8 cellular contexts compared by ENCODE assay signal in the genomic region with DNA sequence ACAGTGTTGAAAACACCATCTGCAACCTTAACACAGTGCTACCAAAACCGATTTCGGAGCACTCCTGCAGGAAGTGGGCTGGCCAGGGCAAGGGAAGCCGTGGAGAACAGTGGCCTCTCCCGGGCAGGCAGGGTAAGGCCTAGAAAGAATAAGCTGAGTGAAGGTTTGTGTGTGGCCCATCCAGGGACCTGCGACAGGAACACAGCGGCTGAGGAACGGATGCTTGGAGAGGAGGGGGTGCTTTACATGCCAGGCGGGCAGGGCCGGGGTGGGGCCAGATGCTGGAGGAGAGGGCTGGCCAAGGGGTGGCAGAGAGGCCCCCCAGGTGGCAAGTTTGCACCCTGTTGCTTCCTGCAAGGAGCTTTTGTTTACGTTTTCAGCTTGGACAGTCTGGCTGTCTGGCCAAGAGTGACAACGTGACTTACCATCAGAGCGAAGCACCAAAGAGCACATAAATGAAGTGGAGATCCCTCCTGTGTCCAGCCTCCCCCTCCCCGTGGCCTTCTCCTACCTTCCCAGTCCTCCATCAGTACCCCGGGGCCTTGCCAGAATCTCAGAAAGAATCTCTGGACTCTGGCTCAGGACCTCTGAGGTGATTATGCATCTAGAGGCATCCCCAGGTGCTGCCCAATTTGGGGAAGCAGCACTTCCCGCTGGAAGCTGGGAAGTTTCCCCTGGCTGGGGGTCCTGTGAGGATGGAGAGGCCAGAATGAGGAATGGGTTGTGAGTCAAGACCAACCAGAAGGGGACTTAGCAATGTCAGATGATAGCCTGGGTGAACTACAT.
DNase-seq lines count a peak whose midpoint lies in the region; ATAC-seq, FAIRE-seq and TF ChIP-seq lines count a peak whose summit lies in the region.

No MANE protein-coding gene starts in this region.

- CTCF ChIA-PET in GM12878 (lab: Yijun Ruan, JAX) = interaction anchor here (0.6 to 1.2 kb wide), 6 partner anchors 11 to 329 kb away, joined by 3 to 6 read pairs (median 4); no protein-coding TSS in a partner anchor

- RAD21 ChIA-PET in GM12878 (lab: Charles Lee; ENCODE audit: unreplicated experiment) = interaction anchor here (0.9 to 1.2 kb wide), 6 partner anchors 10 to 332 kb away, joined by 3 to 5 read pairs (median 4); no protein-coding TSS in a partner anchor

- H3K4me1 ChIP-seq in GM12878 (ENCODE audit: control insufficient read depth, insufficient read depth, low read length) = peaks cover 14% of the 10 kb centered on the region
- H3K4me1 ChIP-seq in iPS-18a (ENCODE audit: control insufficient read depth, low read depth, low read length) = peaks cover 37% of the 10 kb centered on the region

- DNase-seq in NCI-H128 (lab: John Stamatoyannopoulos, UW; ENCODE audit: unreplicated experiment) (peak; percentile 49), T-helper 9 cell (peak; percentile 53), GM12878 (ENCODE audit: low read depth, low spot score) (no peak), skeletal muscle cell (ENCODE audit: low read depth) (no peak), amniotic stem cell (lab: John Stamatoyannopoulos, UW) (no peak)

- no peaks in the 10 kb centered on the region for H3K27me3 ChIP-seq in GM12878 (replicated peaks in 1 of 2; ENCODE audit: control insufficient read depth in 2 of 2, insufficient read depth in 2 of 2, low read length in 1 of 2)
- H3K27me3 ChIP-seq in iPS-18a (ENCODE audit: control insufficient read depth, insufficient read depth, low read length) = no peaks in the 10 kb centered on the region

- in situ Hi-C loops in GM12878 (cut with MboI) = no loop called here

- intact Hi-C loops in GM12878 (cut with micrococcal nuclease; ENCODE audit: unreplicated experiment) = no loop called here

- no peaks in the 10 kb centered on the region for H4K20me1 ChIP-seq in GM12878 (ENCODE audit: control insufficient read depth, insufficient read depth)

- ATAC-seq in HG02588 (IDR thresholded peaks at IDR 0.05; ENCODE audit: unreplicated experiment) (peak; percentile 33), GM12878 (peak; percentile 73)

- FAIRE-seq in G401.6 (lab: Jason Lieb, UNC) = peak; percentile 79
- no peak for FAIRE-seq in GM12878 (lab: Jason Lieb, UNC)

- no peaks in the 10 kb centered on the region for H3K36me3 ChIP-seq in GM12878 (ENCODE audit: control insufficient read depth in 2 of 2, insufficient read depth in 2 of 2, low read length in 1 of 2)
- no peaks in the 10 kb centered on the region for H3K36me3 ChIP-seq in iPS-18a (ENCODE audit: control insufficient read depth, low read depth, low read length)

- H3K4me2 ChIP-seq in GM12878 (ENCODE audit: control insufficient read depth, insufficient read depth) = peak overlapping the region; percentile 92

- 31% methylated on average over 13 of the region's 15 CpGs for WGBS in GM12878 (ENCODE audit: insufficient coverage, insufficient replicate concordance, low lambda C conversion rate, missing lambda C conversion rate)

- H3K79me2 ChIP-seq in GM12878 (ENCODE audit: control insufficient read depth, insufficient read depth, low read length) = no peaks in the 10 kb centered on the region

- TF ChIP-seq POLR2A in GM12878 (IDR thresholded peaks at IDR 0.05; ENCODE audit: low read depth, low read length) = no peak

- TF ChIP-seq RAD21 in GM12878 (IDR thresholded peaks at IDR 0.05; ENCODE audit: insufficient read depth, low read depth, low read length) = peak; percentile 68

- H2AFZ ChIP-seq in GM12878 (ENCODE audit: control insufficient read depth, low read depth, low read length) = peak overlapping the region; percentile 83

- H3K27ac ChIP-seq in GM12878 (ENCODE audit: control insufficient read depth, insufficient read depth) = no peak overlapping the region
- no peak overlapping the region for H3K27ac ChIP-seq in iPS-18a (ENCODE audit: low read length)

- H3K4me3 ChIP-seq in GM12878 (no peak overlapping the region), iPS-18a (ENCODE audit: low read length) (peak overlapping the region; percentile 80), skeletal muscle cell (ENCODE audit: low read depth, low read length) (peak overlapping the region; percentile 64)

- no peak for TF ChIP-seq EP300 in GM12878 (IDR thresholded peaks at IDR 0.05; ENCODE audit: borderline replicate concordance in 1 of 2, control insufficient read depth in 1 of 2, low read depth in 2 of 2, low read length in 2 of 2)

- POLR2A ChIA-PET in GM12878 (lab: Charles Lee) = no interaction called here

- H3K9me3 ChIP-seq in GM12878 (replicated peaks; ENCODE audit: control insufficient read depth, insufficient read depth, low read length) (no peaks in the 10 kb centered on the region), iPS-18a (ENCODE audit: control insufficient read depth, low read depth, low read length) (no peaks in the 10 kb centered on the region)

- SMC1A ChIA-PET in GM12878 (lab: Charles Lee; ENCODE audit: uncharacterized antibody, unreplicated experiment) = interaction anchor here (0.6 to 1.1 kb wide), 6 partner anchors 70 to 410 kb away, joined by 3 to 6 read pairs (median 3); a partner anchor contains a TSS

- peak overlapping the region; percentile 4; the same call in 1 of the 2 replicates for H3K9ac ChIP-seq in GM12878 (ENCODE audit: control insufficient read depth, insufficient read depth, low read length)
- H3K9ac ChIP-seq in iPS-18a (ENCODE audit: low read length) = peak overlapping the region; percentile 54

- TF ChIP-seq CTCF in GM12878 (IDR thresholded peaks at IDR 0.05 in 2 of 3, conservative IDR thresholded peaks at IDR 0.05 in 1 of 3; ENCODE audit: control insufficient read depth in 2 of 3, extremely low read depth in 1 of 3, insufficient read depth in 1 of 3, low read depth in 3 of 3, low read length in 3 of 3) = peak; percentile 67 to 93 (median 81)

- no TSS peak for BruUV-seq in GM12878 (replicated peaks; lab: Mats Ljungman, UMichigan)

TF ChIP-seq in GM12878, 131 proteins besides CTCF, POLR2A, EP300 and RAD21:
- no peak for TF ChIP-seq JUND (IDR thresholded peaks at IDR 0.05; ENCODE audit: low read depth, low read length)
- no peak for TF ChIP-seq NFXL1 (IDR thresholded peaks at IDR 0.05; ENCODE audit: borderline replicate concordance)
- TF ChIP-seq IKZF1 (conservative IDR thresholded peaks at IDR 0.05) = no peak
- TF ChIP-seq SPI1 (IDR thresholded peaks at IDR 0.05; ENCODE audit: borderline replicate concordance, insufficient read depth, low read depth, low read length) = peak; percentile 7; the same call in 1 of the 2 replicates
- TF ChIP-seq SREBF2 (IDR thresholded peaks at IDR 0.05; ENCODE audit: low read length) = no peak
- TF ChIP-seq SMC3 (IDR thresholded peaks at IDR 0.05; ENCODE audit: borderline replicate concordance, low read length) = peak; percentile 63
- TF ChIP-seq, protein P1, sequence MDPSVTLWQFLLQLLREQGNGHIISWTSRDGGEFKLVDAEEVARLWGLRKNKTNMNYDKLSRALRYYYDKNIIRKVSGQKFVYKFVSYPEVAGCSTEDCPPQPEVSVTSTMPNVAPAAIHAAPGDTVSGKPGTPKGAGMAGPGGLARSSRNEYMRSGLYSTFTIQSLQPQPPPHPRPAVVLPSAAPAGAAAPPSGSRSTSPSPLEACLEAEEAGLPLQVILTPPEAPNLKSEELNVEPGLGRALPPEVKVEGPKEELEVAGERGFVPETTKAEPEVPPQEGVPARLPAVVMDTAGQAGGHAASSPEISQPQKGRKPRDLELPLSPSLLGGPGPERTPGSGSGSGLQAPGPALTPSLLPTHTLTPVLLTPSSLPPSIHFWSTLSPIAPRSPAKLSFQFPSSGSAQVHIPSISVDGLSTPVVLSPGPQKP (IDR thresholded peaks at IDR 0.05; ENCODE audit: low read depth, low read length) = 0 out of 2 replicates have a peak, but pooled peaks have one; percentile 22
- TF ChIP-seq LARP7 (IDR thresholded peaks at IDR 0.05) = peak; percentile 13; the same call in 1 of the 2 replicates

Comparison
In these comparisons a context has a peak if more than half of its experiments do, and no peak if none do; other contexts are left out.
1. DNase-seq: peak in NCI-H128 (single experiment) and T-helper 9 cell (single experiment); none in GM12878 (single experiment), skeletal muscle cell (single experiment) and amniotic stem cell (single experiment).